ENCODE assay signal across 9 cellular contexts in genomic region chrX:138191998-138192397, GRCh38.
A peak's percentile ranks its signal among the peaks of the same experiment; 100 is the strongest.
DNase-seq lines count a peak whose midpoint lies in the region; ATAC-seq and TF ChIP-seq lines count a peak whose summit lies in the region.
"Had no signal": no experiment of that assay in that cellular context is flagged by ENCODE, and none has a peak within 500 bp of the region (broad histone marks: within the 10 kb centered on the region; RNA-seq: fewer than 3 reads in every experiment).

No MANE protein-coding gene starts in this region.

- H3K9ac ChIP-seq in endodermal cell (ENCODE audit: extremely low read depth, low read length, poor library complexity, severe bottlenecking) = no peak overlapping the region

- no peak for ATAC-seq in HG03108 (IDR thresholded peaks at IDR 0.05; ENCODE audit: unreplicated experiment)

- H3K4me1 Mint-ChIP-seq in endodermal cell = peaks cover 2% of the 10 kb centered on the region
- H3K4me1 Mint-ChIP-seq: CD4-positive, CD25-positive, alpha-beta regulatory T cell had no signal

- no peaks in the 10 kb centered on the region for H3K36me3 ChIP-seq in endodermal cell (ENCODE audit: control insufficient read depth, insufficient read depth, low read length)

- no peak overlapping the region for H3K4me3 Mint-ChIP-seq in endodermal cell
- H3K4me3 Mint-ChIP-seq: CD4-positive, CD25-positive, alpha-beta regulatory T cell had no signal

- DNase-seq in NCI-H82 (lab: John Stamatoyannopoulos, UW) (peak; percentile 74), NCI-H82 treated with DMSO at 0.1 percent for 48 hours (lab: John Stamatoyannopoulos, UW; ENCODE audit: unreplicated experiment) (no peak), NAMALWA (ENCODE audit: low spot score) (peak; percentile 37), endodermal cell (peak; percentile 71), retina (peak; percentile 21)
- DNase-seq in central memory CD4-positive, alpha-beta T cell = no peak
- DNase-seq in activated CD8-positive, alpha-beta memory T cell treated with anti-CD3 and anti-CD28 coated beads, Interleukin-2, amount 50 U/mL, for 48 hours = no peak

- H3K27me3 Mint-ChIP-seq in endodermal cell (ENCODE audit: insufficient read depth) = no peaks in the 10 kb centered on the region
- H3K27me3 Mint-ChIP-seq: CD4-positive, CD25-positive, alpha-beta regulatory T cell had no signal

- H3K27me3 ChIP-seq in endodermal cell (ENCODE audit: control insufficient read depth, insufficient read depth, low read length, poor library complexity, severe bottlenecking) = no peaks in the 10 kb centered on the region

- no CpG with 5 or more reads among the region's 1 CpG for WGBS in endodermal cell (ENCODE audit: insufficient coverage in 1 of 2, insufficient read length in 1 of 2), 2 experiments

- peaks cover 16% of the 10 kb centered on the region for H3K9me3 Mint-ChIP-seq in endodermal cell

- no peaks in the 10 kb centered on the region for H3K9me3 ChIP-seq in endodermal cell (ENCODE audit: control insufficient read depth, low read length)

- H3K27ac Mint-ChIP-seq in endodermal cell = no peak overlapping the region

- no peaks in the 10 kb centered on the region for H3K4me1 ChIP-seq in endodermal cell (ENCODE audit: control insufficient read depth, insufficient read depth, low read length)

- no peaks in the 10 kb centered on the region for H3K36me3 Mint-ChIP-seq in endodermal cell (ENCODE audit: low read depth)
- H3K36me3 Mint-ChIP-seq: CD4-positive, CD25-positive, alpha-beta regulatory T cell had no signal

- TF ChIP-seq CTCF in endodermal cell (conservative IDR thresholded peaks at IDR 0.05) = peak; percentile 92

- H3K4me3 ChIP-seq in endodermal cell (ENCODE audit: low read length) = no peak overlapping the region

- H3K27ac ChIP-seq in endodermal cell (ENCODE audit: low read depth, low read length) = no peak overlapping the region

Comparison
In these comparisons a context has a peak if more than half of its experiments do, and no peak if none do; other contexts are left out.
1. DNase-seq: peak in NCI-H82 (single experiment), NAMALWA (single experiment), endodermal cell (single experiment) and retina (single experiment); none in NCI-H82 treated with DMSO at 0.1 percent for 48 hours (single experiment), central memory CD4-positive, alpha-beta T cell (single experiment) and activated CD8-positive, alpha-beta memory T cell treated with anti-CD3 and anti-CD28 coated beads, Interleukin-2, amount 50 U/mL, for 48 hours (single experiment).